ENCODE assay signal across 21 cellular contexts in genomic region chr15:78672285-78673003, GRCh38. TPM values are rescaled to one million over a fixed set of nuclear protein-coding genes. Genes with fewer than 3 reads are reported as not detected.
DNase-seq lines count a peak whose midpoint lies in the region; ATAC-seq, FAIRE-seq and TF ChIP-seq lines count a peak whose summit lies in the region.
"Had no signal": no experiment of that assay in that cellular context is flagged by ENCODE, and none has a peak within 500 bp of the region (broad histone marks: within the 10 kb centered on the region; RNA-seq: fewer than 3 reads in every experiment).

No MANE protein-coding gene starts in this region.

- peaks cover 26% of the 10 kb centered on the region for H3F3A ChIP-seq in neural progenitor cell (ENCODE audit: low read depth)

- H4K91ac ChIP-seq in H9 (ENCODE audit: insufficient read length, low read depth, low read length) = no peak overlapping the region

- no peak overlapping the region for H3K23ac ChIP-seq in H9 (ENCODE audit: insufficient read length, low read depth, low read length)

- H2BK5ac ChIP-seq in H9 (ENCODE audit: insufficient read length, low read length) = no peak overlapping the region

- H3K36me3 ChIP-seq in neural progenitor cell = no peaks in the 10 kb centered on the region
- H3K36me3 ChIP-seq: right atrium auricular region, SJCRH30 had no signal

- POLR2A ChIA-PET in A549 (lab: Yijun Ruan, JAX) = no interaction called here

- no peak for TF ChIP-seq RAD21 in A549 (conservative IDR thresholded peaks at IDR 0.05 in 1 of 2, IDR thresholded peaks at IDR 0.05 in 1 of 2)

- no peak for TF ChIP-seq CTCF in A549 (IDR thresholded peaks at IDR 0.05)
- TF ChIP-seq CTCF in H9 (conservative IDR thresholded peaks at IDR 0.05) = no peak
- no peak for TF ChIP-seq CTCF in epithelial cell of esophagus (IDR thresholded peaks at IDR 0.05; ENCODE audit: insufficient read depth, low read depth, low read length, missing control alignments)
- no peak for TF ChIP-seq CTCF in neural progenitor cell (IDR thresholded peaks at IDR 0.05)
- no peak for TF ChIP-seq CTCF in osteocyte (IDR thresholded peaks at IDR 0.05)

- H2BK15ac ChIP-seq in H9 (ENCODE audit: low read depth, low read length) = no peak overlapping the region

- no peak overlapping the region for H4K5ac ChIP-seq in H9 (ENCODE audit: insufficient read length, low read depth, low read length)

- H3K27me3 Mint-ChIP-seq in H9 (ENCODE audit: low read depth) (peaks cover 41% of the 10 kb centered on the region), neural progenitor cell (ENCODE audit: insufficient read depth, low read depth) (peaks cover 22% of the 10 kb centered on the region), osteocyte (ENCODE audit: unreplicated experiment) (peaks cover 22% of the 10 kb centered on the region)
- H3K27me3 Mint-ChIP-seq in activated CD8-positive, alpha-beta memory T cell treated with anti-CD3 and anti-CD28 coated beads, Interleukin-2, amount 10 ng/mL, durations not matched to agents 7 days and 5 days = peaks cover 10% of the 10 kb centered on the region

- H3K4me1 ChIP-seq in A549 (peaks cover 6% of the 10 kb centered on the region; the same call in 1 of the 3 replicates), H9 (ENCODE audit: insufficient read depth, low read length) (peaks cover 9% of the 10 kb centered on the region; the same call in 1 of the 2 replicates), neural progenitor cell (peaks cover 23% of the 10 kb centered on the region)

- H3K27ac ChIP-seq in A549 (peak overlapping the region; percentile 19 to 61; a peak in 4 of 6 replicates), H9 (ENCODE audit: insufficient read length, low read depth, low read length) (no peak overlapping the region), neural progenitor cell (no peak overlapping the region)
- H3K27ac ChIP-seq: right atrium auricular region, SJCRH30 had no signal

- no peak overlapping the region for H3K4me3 ChIP-seq in A549
- H3K4me3 ChIP-seq in epithelial cell of esophagus (ENCODE audit: low read length) = no peak overlapping the region
- H3K4me3 ChIP-seq in neural progenitor cell = no peak overlapping the region
- H3K4me3 ChIP-seq: right atrium auricular region, SJCRH30 had no signal

- no peak overlapping the region for H2AFZ ChIP-seq in H9 (ENCODE audit: low read length)
- H2AFZ ChIP-seq in neural progenitor cell (replicated peaks) = no peak overlapping the region

- no peaks in the 10 kb centered on the region for H3K79me1 ChIP-seq in H9 (ENCODE audit: insufficient read depth, low read depth, low read length, poor library complexity, severe bottlenecking)

- no peak for TF ChIP-seq EP300 in A549 (IDR thresholded peaks at IDR 0.05)

- no peak overlapping the region for H3K4ac ChIP-seq in H9 (ENCODE audit: low read depth, low read length)

- DNase-seq in A549 (ENCODE audit: low read depth in 1 of 2, low spot score in 1 of 2) (peak in 1 of 2 experiments; percentile 13), H9 (no peak), epithelial cell of esophagus (ENCODE audit: low read depth) (peak; percentile 74), neural progenitor cell (ENCODE audit: low spot score) (no peak), osteocyte (ENCODE audit: extremely low spot score, unreplicated experiment) (no peak), frontal cortex (ENCODE audit: low spot score in 2 of 2) (no peak)
- DNase-seq in activated CD8-positive, alpha-beta memory T cell treated with anti-CD3 and anti-CD28 coated beads, Interleukin-2, amount 10 ng/mL, durations not matched to agents 7 days and 5 days = no peak
- DNase-seq: activated B cell treated with CpG ODN at 0.5 μM for 24 hours; activated naive CD8-positive, alpha-beta T cell treated with anti-CD3 and anti-CD28 coated beads for 36 hours; EL; kidney; stimulated activated naive B cell treated with anti-CD40 and anti-IgM and Interleukin-4, amounts not matched to agents 10 μg/mL and 1 μg/mL and 100 μg/mL, for 72 hours; T-helper 17 cell had no signal

- no peaks in the 10 kb centered on the region for H3K36me3 Mint-ChIP-seq in H9 (ENCODE audit: insufficient read depth in 1 of 3, low read depth in 3 of 3)
- H3K36me3 Mint-ChIP-seq in neural progenitor cell = no peaks in the 10 kb centered on the region
- H3K36me3 Mint-ChIP-seq in activated CD8-positive, alpha-beta memory T cell treated with anti-CD3 and anti-CD28 coated beads, Interleukin-2, amount 10 ng/mL, durations not matched to agents 7 days and 5 days = no peaks in the 10 kb centered on the region
- no peaks in the 10 kb centered on the region for H3K36me3 Mint-ChIP-seq in osteocyte (ENCODE audit: unreplicated experiment)
- H3K36me3 Mint-ChIP-seq: activated naive CD8-positive, alpha-beta T cell treated with anti-CD3 and anti-CD28 coated beads for 36 hours; natural killer cell treated with Interleukin-12 subunit alpha and Interleukin-12 subunit beta and Interleukin-15 and Interleukin-18, amount 100 ng/mL, for 72 hours; stimulated activated naive B cell treated with anti-CD40 and anti-IgM and Interleukin-4, amounts not matched to agents 10 μg/mL and 1 μg/mL and 100 μg/mL, for 72 hours had no signal

- H3K9ac ChIP-seq in H9 (ENCODE audit: extremely low read depth, insufficient read length, low read length) = no peak overlapping the region
- no peak overlapping the region for H3K9ac ChIP-seq in neural progenitor cell

- H2BK120ac ChIP-seq in H9 (ENCODE audit: low read depth, low read length, poor library complexity, severe bottlenecking) = no peak overlapping the region

- FAIRE-seq in A549 (lab: Jason Lieb, UNC) = no peak
- no peak for FAIRE-seq in frontal cortex (lab: Jason Lieb, UNC)
- FAIRE-seq: kidney had no signal

- H3K4me3 Mint-ChIP-seq in H9 = no peak overlapping the region
- H3K4me3 Mint-ChIP-seq in neural progenitor cell = no peak overlapping the region
- H3K4me3 Mint-ChIP-seq in activated CD8-positive, alpha-beta memory T cell treated with anti-CD3 and anti-CD28 coated beads, Interleukin-2, amount 10 ng/mL, durations not matched to agents 7 days and 5 days = no peak overlapping the region
- no peak overlapping the region for H3K4me3 Mint-ChIP-seq in osteocyte (ENCODE audit: unreplicated experiment)
- H3K4me3 Mint-ChIP-seq: activated B cell treated with CpG ODN at 0.5 μM for 24 hours; activated naive CD8-positive, alpha-beta T cell treated with anti-CD3 and anti-CD28 coated beads for 36 hours; natural killer cell treated with Interleukin-12 subunit alpha and Interleukin-12 subunit beta and Interleukin-15 and Interleukin-18, amount 100 ng/mL, for 72 hours; stimulated activated naive B cell treated with anti-CD40 and anti-IgM and Interleukin-4, amounts not matched to agents 10 μg/mL and 1 μg/mL and 100 μg/mL, for 72 hours; T-helper 17 cell had no signal

- H4K20me1 ChIP-seq in H9 (ENCODE audit: control insufficient read depth, insufficient read depth, insufficient read length) (no peaks in the 10 kb centered on the region), neural progenitor cell (ENCODE audit: low read depth) (peaks cover 15% of the 10 kb centered on the region)

- H3K14ac ChIP-seq in H9 (ENCODE audit: insufficient read depth, low read length) = no peak overlapping the region

- H3K9me3 Mint-ChIP-seq in H9 (no peaks in the 10 kb centered on the region), neural progenitor cell (peaks cover 3% of the 10 kb centered on the region), osteocyte (ENCODE audit: unreplicated experiment) (no peaks in the 10 kb centered on the region)
- no peaks in the 10 kb centered on the region for H3K9me3 Mint-ChIP-seq in activated CD8-positive, alpha-beta memory T cell treated with anti-CD3 and anti-CD28 coated beads, Interleukin-2, amount 10 ng/mL, durations not matched to agents 7 days and 5 days (ENCODE audit: low read depth)
- H3K9me3 Mint-ChIP-seq: activated B cell treated with CpG ODN at 0.5 μM for 24 hours; activated naive CD8-positive, alpha-beta T cell treated with anti-CD3 and anti-CD28 coated beads for 36 hours; natural killer cell treated with Interleukin-12 subunit alpha and Interleukin-12 subunit beta and Interleukin-15 and Interleukin-18, amount 100 ng/mL, for 72 hours had no signal

- CTCF ChIA-PET in A549 (lab: Yijun Ruan, JAX) = interaction anchor here (0.8 to 5.5 kb wide), 10 partner anchors 9 to 54 kb away, joined by 4 to 35 read pairs (median 5); no protein-coding TSS in a partner anchor
- CTCF ChIA-PET in activated CD8-positive, alpha-beta memory T cell treated with anti-CD3 and anti-CD28 coated beads, Interleukin-2, amount 10 ng/mL, durations not matched to agents 7 days and 5 days (lab: Charles Lee) = no interaction called here

- H2AK5ac ChIP-seq in H9 (ENCODE audit: insufficient read length, low read length) = no peak overlapping the region

- H4K8ac ChIP-seq in H9 (replicated peaks; ENCODE audit: insufficient read length, low read depth, low read length) = no peak overlapping the region

- H3K27me3 ChIP-seq in H9 (ENCODE audit: insufficient read depth, low read length) (no peaks in the 10 kb centered on the region; the same call in 1 of the 2 replicates), neural progenitor cell (peaks cover 10% of the 10 kb centered on the region)
- H3K27me3 ChIP-seq: right atrium auricular region had no signal

- H3K23me2 ChIP-seq in H9 (ENCODE audit: insufficient read length, low read depth, low read length, poor library complexity, severe bottlenecking) = no peaks in the 10 kb centered on the region

- no peaks in the 10 kb centered on the region for H3K79me2 ChIP-seq in H9 (ENCODE audit: insufficient read depth, low read length)
- H3K79me2 ChIP-seq in neural progenitor cell (ENCODE audit: low read depth) = no peaks in the 10 kb centered on the region

- H3K27ac Mint-ChIP-seq in H9 = peak overlapping the region in 2 of 3 experiments; percentile 16 to 50; a peak in 2 of 7 replicates
- peak overlapping the region; percentile 7 for H3K27ac Mint-ChIP-seq in neural progenitor cell
- H3K27ac Mint-ChIP-seq in activated CD8-positive, alpha-beta memory T cell treated with anti-CD3 and anti-CD28 coated beads, Interleukin-2, amount 10 ng/mL, durations not matched to agents 7 days and 5 days = no peak overlapping the region
- H3K27ac Mint-ChIP-seq in osteocyte (ENCODE audit: unreplicated experiment) = no peak overlapping the region
- H3K27ac Mint-ChIP-seq: activated B cell treated with CpG ODN at 0.5 μM for 24 hours; activated naive CD8-positive, alpha-beta T cell treated with anti-CD3 and anti-CD28 coated beads for 36 hours; natural killer cell treated with Interleukin-12 subunit alpha and Interleukin-12 subunit beta and Interleukin-15 and Interleukin-18, amount 100 ng/mL, for 72 hours; stimulated activated naive B cell treated with anti-CD40 and anti-IgM and Interleukin-4, amounts not matched to agents 10 μg/mL and 1 μg/mL and 100 μg/mL, for 72 hours; T-helper 17 cell had no signal

- no peak for TF ChIP-seq POLR2A in A549 (IDR thresholded peaks at IDR 0.05; ENCODE audit: low read length)

- H3K4me2 ChIP-seq in A549 = no peak overlapping the region
- no peak overlapping the region for H3K4me2 ChIP-seq in H9 (ENCODE audit: insufficient read depth, insufficient read length, low read length)
- no peak overlapping the region for H3K4me2 ChIP-seq in neural progenitor cell

- 92% methylated on average over 9 of the region's 9 CpGs for WGBS in A549 (ENCODE audit: missing lambda C conversion rate)
- WGBS in H9 (ENCODE audit: extremely low coverage, insufficient read length, low lambda C conversion rate) = no CpG with 5 or more reads among the region's 9 CpGs

- no peak overlapping the region for H2BK20ac ChIP-seq in H9 (ENCODE audit: low read depth, low read length, poor library complexity, severe bottlenecking)

- H3K56ac ChIP-seq in H9 (ENCODE audit: insufficient read length, low read depth, low read length) = no peak overlapping the region

- no peak overlapping the region for H3T11ph ChIP-seq in H9 (ENCODE audit: low read length)

- no peaks in the 10 kb centered on the region for H3K9me3 ChIP-seq in A549
- no peaks in the 10 kb centered on the region for H3K9me3 ChIP-seq in H9 (ENCODE audit: control insufficient read depth, low read depth, low read length)
- H3K9me3 ChIP-seq in neural progenitor cell (ENCODE audit: low read depth) = no peaks in the 10 kb centered on the region
- H3K9me3 ChIP-seq: right atrium auricular region, SJCRH30 had no signal

- H3K4me1 Mint-ChIP-seq in H9 (peaks cover 58 to 73% of the 10 kb centered on the region in 2 experiments), neural progenitor cell (peaks cover 37% of the 10 kb centered on the region), osteocyte (ENCODE audit: unreplicated experiment) (peaks cover 4% of the 10 kb centered on the region)
- H3K4me1 Mint-ChIP-seq in activated CD8-positive, alpha-beta memory T cell treated with anti-CD3 and anti-CD28 coated beads, Interleukin-2, amount 10 ng/mL, durations not matched to agents 7 days and 5 days = no peaks in the 10 kb centered on the region
- H3K4me1 Mint-ChIP-seq: activated B cell treated with CpG ODN at 0.5 μM for 24 hours; activated naive CD8-positive, alpha-beta T cell treated with anti-CD3 and anti-CD28 coated beads for 36 hours had no signal

- ATAC-seq in A549 (no peak; a peak in 1 of 6 replicates), GM18867 (IDR thresholded peaks at IDR 0.05; ENCODE audit: unreplicated experiment) (no peak)
- ATAC-seq in activated CD8-positive, alpha-beta memory T cell treated with anti-CD3 and anti-CD28 coated beads, Interleukin-2, amount 10 ng/mL, durations not matched to agents 7 days and 5 days = no peak
- ATAC-seq: HCT116; Panc1; stimulated activated naive B cell treated with anti-CD40 and anti-IgM and Interleukin-4, amounts not matched to agents 10 μg/mL and 1 μg/mL and 100 μg/mL, for 72 hours; T-helper 17 cell had no signal

- H3K18ac ChIP-seq in H9 (ENCODE audit: insufficient read length, low read depth, low read length) = no peak overlapping the region

- H2BK12ac ChIP-seq in H9 (ENCODE audit: insufficient read length, low read depth, low read length) = no peak overlapping the region

RNA-seq across cellular contexts. Expression of gene CHRNB4, which starts 31.4 kb away (rescaled TPM):
- 2.4 and 3.2 TPM in 2 replicates for polyA plus RNA-seq in A549 (2011; rRNA removed)
- polyA plus RNA-seq in A549 (2012; cell fraction: cytosol; rRNA removed) = 0.73 TPM in 2 replicates
- 0.51 and 0.58 TPM in 2 replicates for polyA plus RNA-seq in A549 (2012; cell fraction: nucleus; rRNA removed)
- polyA plus RNA-seq in A549 (2017; fragmentation: RNase III; extraction: RNeasy Plus Mini Kit Qiagen cat#74134 plus additional on column Dnase treatment) = 0.45 to 0.69 TPM (median 0.53 TPM) in 3 replicates
- 1.8 and 3.2 TPM in 2 replicates for polyA minus RNA-seq in A549 (2011; rRNA and poly(A)+ RNA removed)
- total RNA-seq in H9 (2021) = 1.9 TPM in 2 replicates
- 0.24 and 0.37 TPM in 2 replicates for total RNA-seq in neural progenitor cell (ENCODE audit: low replicate concordance)
- total RNA-seq in activated CD8-positive, alpha-beta memory T cell treated with anti-CD3 and anti-CD28 coated beads, Interleukin-2, amount 10 ng/mL, durations not matched to agents 7 days and 5 days = not detected
- not detected in 2 replicates for total RNA-seq in osteocyte
- total RNA-seq in frontal cortex = 0.41 TPM
- total RNA-seq: activated B cell treated with CpG ODN at 0.5 μM for 24 hours; activated naive CD8-positive, alpha-beta T cell treated with anti-CD3 and anti-CD28 coated beads for 36 hours; fibroblast of villous mesenchyme; M059J; natural killer cell treated with Interleukin-12 subunit alpha and Interleukin-12 subunit beta and Interleukin-15 and Interleukin-18, amount 100 ng/mL, for 72 hours; right atrium auricular region; T-helper 17 cell had no signal

RNA-seq across cellular contexts. Expression of gene CHRNA3, which starts 51.6 kb away (rescaled TPM):
- polyA plus RNA-seq in A549 (2011; rRNA removed) = 0.45 and 0.50 TPM in 2 replicates
- 0.25 and 0.39 TPM in 2 replicates for polyA plus RNA-seq in A549 (2012; cell fraction: cytosol; rRNA removed)
- polyA plus RNA-seq in A549 (2012; cell fraction: nucleus; rRNA removed) = 0.42 and 0.52 TPM in 2 replicates
- polyA plus RNA-seq in A549 (2017; fragmentation: RNase III; extraction: RNeasy Plus Mini Kit Qiagen cat#74134 plus additional on column Dnase treatment) = 0.18 to 0.27 TPM (median 0.22 TPM) in 3 replicates
- polyA minus RNA-seq in A549 (2011; rRNA and poly(A)+ RNA removed) = 0.44 and 1.5 TPM in 2 replicates
- 0.81 and 1.1 TPM in 2 replicates for total RNA-seq in H9 (2021)
- 0.84 and 1.6 TPM in 2 replicates for total RNA-seq in neural progenitor cell (ENCODE audit: low replicate concordance)
- not detected for total RNA-seq in activated CD8-positive, alpha-beta memory T cell treated with anti-CD3 and anti-CD28 coated beads, Interleukin-2, amount 10 ng/mL, durations not matched to agents 7 days and 5 days
- 0.29 and 0.38 TPM in 2 replicates for total RNA-seq in osteocyte
- 0.41 TPM for total RNA-seq in frontal cortex
- total RNA-seq: activated B cell treated with CpG ODN at 0.5 μM for 24 hours; activated naive CD8-positive, alpha-beta T cell treated with anti-CD3 and anti-CD28 coated beads for 36 hours; fibroblast of villous mesenchyme; kidney; M059J; natural killer cell treated with Interleukin-12 subunit alpha and Interleukin-12 subunit beta and Interleukin-15 and Interleukin-18, amount 100 ng/mL, for 72 hours; SJCRH30; T-helper 17 cell had no signal

Comparison
In these comparisons a context has a peak if more than half of its experiments do, and no peak if none do; other contexts are left out.
1. H3K27ac ChIP-seq: peak in A549 (2 of 2); none in H9 (single experiment) and neural progenitor cell (single experiment).
2. H3K27ac Mint-ChIP-seq: peak in H9 (2 of 3) and neural progenitor cell (single experiment); none in activated CD8-positive, alpha-beta memory T cell treated with anti-CD3 and anti-CD28 coated beads, Interleukin-2, amount 10 ng/mL, durations not matched to agents 7 days and 5 days (single experiment) and osteocyte (single experiment).